8 cellular contexts compared by ENCODE assay signal in genomic region chrX:15493118-15494082, GRCh38. TPM values are rescaled to one million over a fixed set of nuclear protein-coding genes. Genes with fewer than 3 reads are reported as not detected.
DNase-seq lines count a peak whose midpoint lies in the region; ATAC-seq, FAIRE-seq and TF ChIP-seq lines count a peak whose summit lies in the region.

TSS of gene PIR (minus strand) at chrX:15493333. CDS start at chrX:15491257, 2,076 bp downstream.

- H3K4me3 ChIP-seq in GM12865 (ENCODE audit: low read depth, low read length), result peak within 1 kb of the TSS; percentile 53
- peak within 1 kb of the TSS; percentile 59 for H3K4me3 ChIP-seq in SU-DHL-6 (ENCODE audit: insufficient read depth, low read length, poor library complexity, severe bottlenecking)
- peak within 1 kb of the TSS; percentile 76 for H3K4me3 ChIP-seq in left ventricle myocardium inferior

- peak within 1 kb of the TSS; percentile 81 for H3K4me2 ChIP-seq in SU-DHL-6 (ENCODE audit: low read depth, low read length, poor library complexity, severe bottlenecking)

- peak; percentile 35 for TF ChIP-seq CTCF in GM12865 (IDR thresholded peaks at IDR 0.05; ENCODE audit: insufficient read depth, low read depth, low read length, missing control alignments)
- TF ChIP-seq CTCF in SU-DHL-6 (IDR thresholded peaks at IDR 0.05; ENCODE audit: insufficient read depth, low read length, poor library complexity, severe bottlenecking), result peak; percentile 19
- TF ChIP-seq CTCF in left ventricle myocardium inferior (IDR thresholded peaks at IDR 0.05; ENCODE audit: borderline replicate concordance), result peak; percentile 47

- H3K9me2 ChIP-seq in SU-DHL-6 (replicated peaks; ENCODE audit: insufficient read depth, low read length), result no peaks in the 10 kb centered on the region

- no peaks in the 10 kb centered on the region for H3F3A ChIP-seq in SU-DHL-6 (ENCODE audit: insufficient read depth)

- peak within 1 kb of the TSS; percentile 91 for H2AFZ ChIP-seq in SU-DHL-6 (ENCODE audit: low read depth, low read length, severe bottlenecking)

- H3K27me3 ChIP-seq in SU-DHL-6 (ENCODE audit: low read length) (no peaks in the 10 kb centered on the region), left ventricle myocardium inferior (ENCODE audit: low read depth) (no peaks in the 10 kb centered on the region)

- H3K9me3 ChIP-seq in SU-DHL-6 (ENCODE audit: insufficient read depth, low read length) (no peaks in the 10 kb centered on the region), left ventricle myocardium inferior (replicated peaks) (no peaks in the 10 kb centered on the region)

- no peaks in the 10 kb centered on the region for H3K79me2 ChIP-seq in SU-DHL-6 (ENCODE audit: insufficient read depth, low read length)

- no peaks in the 10 kb centered on the region for H4K20me1 ChIP-seq in SU-DHL-6 (ENCODE audit: low read depth, low read length)

- peaks cover 12% of the 10 kb centered on the region for H3K4me1 ChIP-seq in left ventricle myocardium inferior

- intact Hi-C loops in left ventricle myocardium inferior (cut with micrococcal nuclease), result loop anchor here (10.0 kb wide), 1 partner anchor 71 kb away; no protein-coding TSS in a partner anchor
- intact Hi-C loops in posterior vena cava (cut with DNase I), result no loop called here

- H3K9ac ChIP-seq in SU-DHL-6 (ENCODE audit: low read length), result peak within 1 kb of the TSS; percentile 55

- DNase-seq in GM12865 (ENCODE audit: low read depth) (peak; percentile 78), NCI-H1092 (lab: John Stamatoyannopoulos, UW) (peak; percentile 87), amniotic epithelial cell (ENCODE audit: low read depth) (peak; percentile 68), left ventricle myocardium inferior (peak; percentile 86), posterior vena cava (ENCODE audit: low spot score) (peak; percentile 95), urothelium cell line (ENCODE audit: low spot score) (peak; percentile 76)

- no peak for FAIRE-seq in urothelium cell line (lab: Jason Lieb, UNC)

- ATAC-seq in HG02588 (IDR thresholded peaks at IDR 0.05; ENCODE audit: unreplicated experiment), result peak; percentile 99

- H3K27ac ChIP-seq in SU-DHL-6 (ENCODE audit: low read depth, low read length) (no peak within 1 kb of the TSS), left ventricle myocardium inferior (replicated peaks) (peak within 1 kb of the TSS; percentile 84)

- H3K36me3 ChIP-seq in SU-DHL-6 (ENCODE audit: low read length), result no peaks in the 10 kb centered on the region
- H3K36me3 ChIP-seq in left ventricle myocardium inferior, result peaks cover 8% of the 10 kb centered on the region

RNA-seq across cellular contexts. Expression of gene PIR, which starts in this region (rescaled TPM):
- total RNA-seq in left ventricle myocardium inferior, result 13.0 TPM
- 10 to 100 TPM; 10.4 to 12.2 TPM for total RNA-seq in posterior vena cava
